Comparison of ENCODE assay signal across 8 cellular contexts in genomic region chr19:40571005-40571318, GRCh38. TPM values are rescaled to one million over a fixed set of nuclear protein-coding genes. Genes with fewer than 3 reads are reported as not detected.
DNase-seq lines count a peak whose midpoint lies in the region; ATAC-seq and TF ChIP-seq lines count a peak whose summit lies in the region.

No MANE protein-coding gene starts in this region.

- H3K36me3 Mint-ChIP-seq in mesothelial cell of epicardium, result no peaks in the 10 kb centered on the region

- H3K9me3 ChIP-seq in HCT116 (ENCODE audit: control insufficient read depth in 1 of 2, insufficient read depth in 1 of 2, low read depth in 1 of 2, low read length in 2 of 2) (no peaks in the 10 kb centered on the region), ascending aorta (no peaks in the 10 kb centered on the region)
- H3K9me3 ChIP-seq in effector memory CD4-positive, alpha-beta T cell (ENCODE audit: control insufficient read depth, low read length), result no peaks in the 10 kb centered on the region

- H3K4me3 ChIP-seq in ACC112 (ENCODE audit: low read depth, low read length) (peak overlapping the region; percentile 62), HCT116 (replicated peaks in 1 of 2; ENCODE audit: low read depth in 1 of 2, low read length in 2 of 2) (0 out of 4 replicates have a peak overlapping the region, but pooled peaks of 1 of the 2 experiments have one; percentile 4), ascending aorta (no peak overlapping the region)
- no peak overlapping the region for H3K4me3 ChIP-seq in effector memory CD4-positive, alpha-beta T cell (ENCODE audit: insufficient read depth, low read depth, low read length, poor library complexity, severe bottlenecking)

- peak overlapping the region; percentile 49 for H3K4me2 ChIP-seq in HCT116 (ENCODE audit: low read length)

- peak overlapping the region; percentile 31 for H3K27ac Mint-ChIP-seq in mesothelial cell of epicardium

- peak overlapping the region; percentile 30 for H3K4me3 Mint-ChIP-seq in mesothelial cell of epicardium

- peaks cover 53% of the 10 kb centered on the region for H3K27me3 Mint-ChIP-seq in mesothelial cell of epicardium (ENCODE audit: low read depth)

- H3K27ac ChIP-seq in ACC112 (ENCODE audit: low read depth, low read length) (no peak overlapping the region), HCT116 (ENCODE audit: low read depth, low read length) (no peak overlapping the region), ascending aorta (peak overlapping the region; percentile 37 to 58)
- H3K27ac ChIP-seq in effector memory CD4-positive, alpha-beta T cell (ENCODE audit: insufficient read depth, low read length, poor library complexity, severe bottlenecking), result no peak overlapping the region

- H3K27me3 ChIP-seq in ACC112 (ENCODE audit: insufficient read depth, low read length), result peaks cover 14% of the 10 kb centered on the region; the same call in 1 of the 2 replicates
- no peaks in the 10 kb centered on the region for H3K27me3 ChIP-seq in HCT116 (ENCODE audit: insufficient read depth, low read length)
- H3K27me3 ChIP-seq in ascending aorta, result peaks cover 16% of the 10 kb centered on the region
- H3K27me3 ChIP-seq in effector memory CD4-positive, alpha-beta T cell (replicated peaks; ENCODE audit: control insufficient read depth, insufficient read depth, low read length, poor library complexity, severe bottlenecking), result peaks cover 16% of the 10 kb centered on the region

- H3K4me1 ChIP-seq in ACC112 (ENCODE audit: control insufficient read depth, insufficient read depth, low read length, unreplicated experiment), result no peaks in the 10 kb centered on the region
- peaks cover 9 to 25% of the 10 kb centered on the region in 2 experiments for H3K4me1 ChIP-seq in HCT116 (ENCODE audit: control insufficient read depth in 1 of 2, insufficient read depth in 2 of 2, low read length in 2 of 2)
- H3K4me1 ChIP-seq in ascending aorta, result peaks cover 2 to 11% of the 10 kb centered on the region in 2 donors
- peaks cover 14% of the 10 kb centered on the region for H3K4me1 ChIP-seq in effector memory CD4-positive, alpha-beta T cell (ENCODE audit: control insufficient read depth, insufficient read depth, low read length, poor library complexity, severe bottlenecking)

- no TSS peak for BruUV-seq in HCT116 (replicated peaks; lab: Mats Ljungman, UMichigan)

- H3K4me1 Mint-ChIP-seq in mesothelial cell of epicardium, result peaks cover 7% of the 10 kb centered on the region

- RAD21 ChIA-PET in HCT116 (lab: Charles Lee; ENCODE audit: low non-redundant PET in 1 of 2, low total read pairs in 2 of 2, uncharacterized antibody in 2 of 2, unreplicated experiment in 2 of 2), result interaction anchor here in 1 of 2 experiments (1.0 kb wide), 1 partner anchor 35 kb away, joined by 3 read pairs; no protein-coding TSS in a partner anchor

- TF ChIP-seq CTCF in HCT116 (IDR thresholded peaks at IDR 0.05 in 2 of 3, conservative IDR thresholded peaks at IDR 0.05 in 1 of 3; ENCODE audit: borderline replicate concordance in 1 of 3, insufficient read depth in 1 of 3, low read depth in 2 of 3, low read length in 2 of 3) (no peak), ascending aorta (IDR thresholded peaks at IDR 0.05) (no peak), mesothelial cell of epicardium (IDR thresholded peaks at IDR 0.05; ENCODE audit: unreplicated experiment) (no peak)

- no peaks in the 10 kb centered on the region for H3K9me2 ChIP-seq in HCT116 (ENCODE audit: insufficient read depth)

- no peak for ATAC-seq in HCT116

- intact Hi-C loops in HCT116 (cut with micrococcal nuclease), result no loop called here
- intact Hi-C loops in ascending aorta (cut with DNase I), result no loop called here

- DNase-seq in HCT116 (ENCODE audit: low read depth, low spot score) (no peak), ascending aorta (ENCODE audit: low spot score in 2 of 2) (no peak), mesothelial cell of epicardium (ENCODE audit: low spot score in 2 of 2, unreplicated experiment in 2 of 2) (no peak), D341Med (ENCODE audit: low spot score) (no peak), SW 1271 (lab: John Stamatoyannopoulos, UW) (no peak)
- DNase-seq in stimulated activated CD4-positive, alpha-beta T cell treated with anti-CD3 and anti-CD28 coated beads, Interleukin-2, amount 100 ng/mL, for 48 hours, result no peak
- no peak for DNase-seq in effector memory CD4-positive, alpha-beta T cell

- no peak overlapping the region for H3K9ac ChIP-seq in HCT116 (ENCODE audit: low read length)

- POLR2A ChIA-PET in HCT116 (lab: Charles Lee), result interaction anchor here (0.6 to 1.8 kb wide), 9 partner anchors 8 to 128 kb away, joined by 3 to 11 read pairs (median 3); no protein-coding TSS in a partner anchor

- peak overlapping the region; percentile 75 for H2AFZ ChIP-seq in ACC112 (ENCODE audit: low read length, unreplicated experiment)
- no peak overlapping the region for H2AFZ ChIP-seq in HCT116 (ENCODE audit: low read depth, low read length, poor library complexity, severe bottlenecking)

- no peaks in the 10 kb centered on the region for H4K20me1 ChIP-seq in HCT116 (ENCODE audit: insufficient read depth)

- H3K9me3 Mint-ChIP-seq in mesothelial cell of epicardium, result peaks cover 5% of the 10 kb centered on the region

- TF ChIP-seq RAD21 in HCT116 (IDR thresholded peaks at IDR 0.05; ENCODE audit: low read depth), result no peak

- H3K36me3 ChIP-seq in ACC112 (ENCODE audit: insufficient read depth, low read length) (no peaks in the 10 kb centered on the region), HCT116 (ENCODE audit: control insufficient read depth in 1 of 2, insufficient read depth in 2 of 2, low read length in 2 of 2) (no peaks in the 10 kb centered on the region), ascending aorta (no peaks in the 10 kb centered on the region)
- no peaks in the 10 kb centered on the region for H3K36me3 ChIP-seq in effector memory CD4-positive, alpha-beta T cell (ENCODE audit: control insufficient read depth, insufficient read depth, low read length)

- no peak for TF ChIP-seq POLR2A in HCT116 (IDR thresholded peaks at IDR 0.05; ENCODE audit: borderline replicate concordance, extremely low read depth, insufficient read depth, insufficient read length)

- H3K79me2 ChIP-seq in ACC112 (ENCODE audit: control insufficient read depth, insufficient read depth, low read length, unreplicated experiment), result no peaks in the 10 kb centered on the region
- no peaks in the 10 kb centered on the region for H3K79me2 ChIP-seq in HCT116 (ENCODE audit: insufficient read depth, low read length)

- CTCF ChIA-PET in HCT116 (lab: Charles Lee), result interaction anchor here (1.0 to 1.7 kb wide), 10 partner anchors 22 to 107 kb away, joined by 3 to 13 read pairs (median 5); no protein-coding TSS in a partner anchor

TF ChIP-seq in HCT116, 20 proteins besides CTCF, POLR2A, EP300 and RAD21 (continues in another document):
- no peak for TF ChIP-seq CEBPB (IDR thresholded peaks at IDR 0.05; ENCODE audit: low read depth)
- no peak for TF ChIP-seq MAX (IDR thresholded peaks at IDR 0.05)
- no peak for TF ChIP-seq SP1 (IDR thresholded peaks at IDR 0.05; ENCODE audit: low read depth)
- no peak for TF ChIP-seq CBX3 (IDR thresholded peaks at IDR 0.05; ENCODE audit: low read depth)
- TF ChIP-seq ZNF274 (IDR thresholded peaks at IDR 0.05; ENCODE audit: low read depth, low read length), result no peak
- TF ChIP-seq YY1 (IDR thresholded peaks at IDR 0.05; ENCODE audit: extremely low read depth, insufficient replicate concordance, low read depth, low read length), result no peak
- TF ChIP-seq EGR1 (IDR thresholded peaks at IDR 0.05; ENCODE audit: low read depth), result no peak
- no peak for TF ChIP-seq EZH2phosphoT487 (IDR thresholded peaks at IDR 0.05; ENCODE audit: borderline replicate concordance)
- TF ChIP-seq SIN3A (IDR thresholded peaks at IDR 0.05; ENCODE audit: low read depth), result no peak
- TF ChIP-seq SRF (IDR thresholded peaks at IDR 0.05; ENCODE audit: low read depth), result no peak
- no peak for TF ChIP-seq ELF1 (IDR thresholded peaks at IDR 0.05; ENCODE audit: borderline replicate concordance, low read depth)
- no peak for TF ChIP-seq JUND (IDR thresholded peaks at IDR 0.05)
- TF ChIP-seq POLR2AphosphoS5 (IDR thresholded peaks at IDR 0.05; ENCODE audit: low read depth, low read length), result no peak
- TF ChIP-seq ATF3 (IDR thresholded peaks at IDR 0.05), result no peak
- no peak for TF ChIP-seq ZBTB33 (IDR thresholded peaks at IDR 0.05; ENCODE audit: extremely low read depth, insufficient replicate concordance, low read length)

RNA-seq across cellular contexts. Expression of gene SHKBP1, which starts 5.7 kb away (rescaled TPM):
- total RNA-seq in HCT116 (2021; ENCODE audit: unreplicated experiment) (97.4 TPM), ascending aorta (192 TPM), mesothelial cell of epicardium (60.9 to 65.3 TPM (median 61.6 TPM) in 3 replicates)
- 95.7 and 104 TPM in 2 replicates for polyA plus RNA-seq in HCT116 (2012)

RNA-seq across cellular contexts. Expression of gene LTBP4, which starts 30.2 kb away (rescaled TPM):
- 310 TPM for total RNA-seq in HCT116 (2021; ENCODE audit: unreplicated experiment)
- 248 and 382 TPM in 2 replicates for polyA plus RNA-seq in HCT116 (2012)
- total RNA-seq in ascending aorta, result 691 TPM
- total RNA-seq in mesothelial cell of epicardium, result 341 to 364 TPM (median 344 TPM) in 3 replicates

Comparison
In these comparisons a context has a peak if more than half of its experiments do, and no peak if none do; other contexts are left out.
1. H3K27ac ChIP-seq: peak in ascending aorta (2 of 2); none in ACC112 (single experiment), HCT116 (single experiment) and effector memory CD4-positive, alpha-beta T cell (single experiment).